In genomic region chr2:96633641-96634040, GRCh38 we compare ENCODE assay signal across 5 cellular contexts. TPM values are rescaled to one million over a fixed set of nuclear protein-coding genes. Genes with fewer than 3 reads are reported as not detected.
"Had no signal": no experiment of that assay in that cellular context is flagged by ENCODE, and none has a peak within 500 bp of the region (broad histone marks: within the 10 kb centered on the region; RNA-seq: fewer than 3 reads in every experiment).

No MANE protein-coding gene starts in this region.

- H2AFZ ChIP-seq: GM23338 had no signal

- DNase-seq: H9, HCEC 1CT had no signal

- H3K4me3 ChIP-seq: GM23338, K562 had no signal

- H3K27ac Mint-ChIP-seq: GM23338, H9 had no signal

- H3K4me2 ChIP-seq: GM23338 had no signal

- H3K4me3 Mint-ChIP-seq: GM23338, H9 had no signal

- ATAC-seq: GM23338, K562 had no signal

- H3K9me3 Mint-ChIP-seq: GM23338, H9 had no signal

RNA-seq across cellular contexts. Expression of gene FER1L5, which starts 8.9 kb away (rescaled TPM):
- total RNA-seq: HT-29, K562 had no signal
